In genomic region chr3:112128843-112129727, GRCh38 we compare ENCODE assay signal across 9 cellular contexts. TPM values are rescaled to one million over a fixed set of nuclear protein-coding genes. Genes with fewer than 3 reads are reported as not detected.
DNase-seq lines count a peak whose midpoint lies in the region; ATAC-seq and TF ChIP-seq lines count a peak whose summit lies in the region.
"Had no signal": no experiment of that assay in that cellular context is flagged by ENCODE, and none has a peak within 500 bp of the region (broad histone marks: within the 10 kb centered on the region; RNA-seq: fewer than 3 reads in every experiment).

No MANE protein-coding gene starts in this region.

- H3K4me1 ChIP-seq in CD4-positive, alpha-beta memory T cell (ENCODE audit: insufficient read depth, low read length): peaks cover 93% of the 10 kb centered on the region

- POLR2A ChIA-PET in CD4-positive, alpha-beta memory T cell (lab: Charles Lee; ENCODE audit: partially characterized antibody): interaction anchor here (0.8 to 2.8 kb wide), 7 partner anchors 9 to 433 kb away, joined by 3 to 10 read pairs (median 4); partner anchors contain the start of genes ATG3 and SLC35A5

- H3K27ac Mint-ChIP-seq in CD4-positive, alpha-beta memory T cell: peak overlapping the region; percentile 78 to 97 (median 95)
- peak overlapping the region in 1 of 2 donors; percentile 4 for H3K27ac Mint-ChIP-seq in natural killer cell

- no peak for TF ChIP-seq CTCF in natural killer cell (IDR thresholded peaks at IDR 0.05)

- H3K36me3 ChIP-seq in CD4-positive, alpha-beta memory T cell (ENCODE audit: insufficient read depth, low read length): peaks cover 13% of the 10 kb centered on the region
- H3K36me3 ChIP-seq: thoracic aorta had no signal

- ATAC-seq in GM21367 (IDR thresholded peaks at IDR 0.05; ENCODE audit: unreplicated experiment): peak; percentile 42
- ATAC-seq in natural killer cell: peak; percentile 21 to 56 (median 41)

- H3K27me3 ChIP-seq in CD4-positive, alpha-beta memory T cell (ENCODE audit: insufficient read depth, low read length): no peaks in the 10 kb centered on the region

- intact Hi-C loops in CD4-positive, alpha-beta memory T cell (cut with micrococcal nuclease): loop anchor here (1.0 kb wide), 2 partner anchors 18 to 890 kb away; a partner anchor contains a TSS
- intact Hi-C loops in natural killer cell (cut with micrococcal nuclease): no loop called here

- H3K27ac ChIP-seq in CD4-positive, alpha-beta memory T cell (ENCODE audit: low read depth, low read length): peak overlapping the region; percentile 67
- H3K27ac ChIP-seq: thoracic aorta had no signal

- DNase-seq in CD4-positive, alpha-beta memory T cell: peak; percentile 78 to 86 (median 82)
- DNase-seq in HT-29 (ENCODE audit: low spot score) (peak; percentile 25), natural killer cell (no peak), mesenteric fat pad (ENCODE audit: low spot score) (no peak), NCI-H2081 (lab: John Stamatoyannopoulos, UW) (no peak), OCI-M2 (lab: John Stamatoyannopoulos, UW; ENCODE audit: unreplicated experiment) (no peak)
- DNase-seq in activated T-cell treated with anti-CD3 and anti-CD28 coated beads, Interleukin-2, amount 50 U/mL, for 1 hour: peak; percentile 54

- no peaks in the 10 kb centered on the region for H3K9me3 ChIP-seq in CD4-positive, alpha-beta memory T cell (ENCODE audit: control insufficient read depth in 1 of 2, low read length in 2 of 2)
- H3K9me3 ChIP-seq: thoracic aorta had no signal

- H3K4me3 ChIP-seq in CD4-positive, alpha-beta memory T cell (ENCODE audit: low read length in 2 of 2): no peak overlapping the region
- H3K4me3 ChIP-seq: thoracic aorta had no signal

- H3K27me3 Mint-ChIP-seq in CD4-positive, alpha-beta memory T cell: no peaks in the 10 kb centered on the region
- no peaks in the 10 kb centered on the region for H3K27me3 Mint-ChIP-seq in natural killer cell (ENCODE audit: low read depth in 2 of 2)

- H3K36me3 Mint-ChIP-seq in CD4-positive, alpha-beta memory T cell: peaks cover 29 to 35% of the 10 kb centered on the region in 2 donors
- H3K36me3 Mint-ChIP-seq in natural killer cell: no peaks in the 10 kb centered on the region

- H3K4me1 Mint-ChIP-seq in CD4-positive, alpha-beta memory T cell: peaks cover 70 to 93% (median 82%) of the 10 kb centered on the region in 4 donors
- peaks cover 24 to 34% of the 10 kb centered on the region in 2 donors for H3K4me1 Mint-ChIP-seq in natural killer cell

- CTCF ChIA-PET in CD4-positive, alpha-beta memory T cell (lab: Charles Lee; ENCODE audit: partially characterized antibody): interaction anchor here (1.3 to 4.3 kb wide), 4 partner anchors 9 to 22 kb away, joined by 3 to 26 read pairs (median 14); no protein-coding TSS in a partner anchor

- peak overlapping the region in 7 of 8 donors; percentile 38 to 74 (median 59) for H3K4me3 Mint-ChIP-seq in CD4-positive, alpha-beta memory T cell
- no peak overlapping the region for H3K4me3 Mint-ChIP-seq in natural killer cell

- H3K9me3 Mint-ChIP-seq in CD4-positive, alpha-beta memory T cell: no peaks in the 10 kb centered on the region
- no peaks in the 10 kb centered on the region for H3K9me3 Mint-ChIP-seq in natural killer cell

RNA-seq across cellular contexts. Expression of gene GCSAM, which starts 4.0 kb away (rescaled TPM):
- total RNA-seq in CD4-positive, alpha-beta memory T cell: 10 to 100 TPM; 40.9 to 42.1 TPM
- 10 to 100 TPM; 36.8 to 41.2 TPM for polyA plus RNA-seq in CD4-positive, alpha-beta memory T cell
- not detected in 2 replicates for total RNA-seq in HT-29 (2014; rRNA removed; shearing (Covaris generic))
- total RNA-seq in natural killer cell (1 to 10 TPM in 2 of 3 donors, under 1 TPM in 1; 0.59 to 3.0 (median 1.1) TPM), mesenteric fat pad (not detected)

RNA-seq across cellular contexts. Expression of gene C3orf52, which starts 42.9 kb away (rescaled TPM):
- total RNA-seq in CD4-positive, alpha-beta memory T cell: 1 to 10 TPM; 2.0 to 2.3 TPM
- polyA plus RNA-seq in CD4-positive, alpha-beta memory T cell: 1 to 10 TPM in 1 of 2 donors, under 1 TPM in 1; 0.47 to 2.1 TPM
- 14.5 and 17.5 TPM in 2 replicates for total RNA-seq in HT-29 (2014; rRNA removed; shearing (Covaris generic))
- total RNA-seq in natural killer cell: under 1 TPM in 2 of 3 donors, not detected in 1; 0.42 to 0.90 TPM
- total RNA-seq in mesenteric fat pad: 3.6 TPM

Comparison
In these comparisons a context has a peak if more than half of its experiments do, and no peak if none do; other contexts are left out.
1. DNase-seq: peak in CD4-positive, alpha-beta memory T cell (5 of 5), HT-29 (single experiment) and activated T-cell treated with anti-CD3 and anti-CD28 coated beads, Interleukin-2, amount 50 U/mL, for 1 hour (single experiment); none in natural killer cell (single experiment), mesenteric fat pad (single experiment), NCI-H2081 (0 of 2) and OCI-M2 (single experiment).
2. RNA of gene GCSAM, which starts 4.0 kb away (total RNA-seq): 40.9 to 42.1 TPM in CD4-positive, alpha-beta memory T cell; 0.59 to 3.0 TPM in natural killer cell, not detected in mesenteric fat pad (single experiment) and not detected in HT-29; every median in the first group is over 10 times any median in the second.